Comparison of ENCODE assay signal across 19 cellular contexts in the genomic region with DNA sequence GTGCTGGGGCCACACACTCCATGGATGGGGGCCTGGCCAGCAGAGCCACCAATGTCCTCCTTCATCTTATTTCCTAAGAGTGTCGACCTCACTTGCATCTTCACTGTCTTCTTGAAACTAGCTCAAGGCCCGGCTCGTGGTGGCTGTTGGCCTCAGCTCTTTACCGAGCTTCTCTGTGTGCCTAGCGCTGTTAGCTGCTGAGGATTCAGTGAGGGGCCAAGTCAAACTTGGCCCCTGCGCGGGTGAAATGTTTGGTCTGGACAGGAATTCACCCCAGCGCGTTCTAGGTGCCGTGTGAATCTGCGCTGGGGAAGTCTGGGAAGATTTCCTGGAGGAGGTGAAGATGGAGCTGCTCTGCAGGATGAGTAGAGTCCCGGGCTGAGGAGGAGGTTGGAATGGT. TPM values are rescaled to one million over a fixed set of nuclear protein-coding genes. Genes with fewer than 3 reads are reported as not detected.
DNase-seq lines count a peak whose midpoint lies in the region; ATAC-seq and TF ChIP-seq lines count a peak whose summit lies in the region.
"Had no signal": no experiment of that assay in that cellular context is flagged by ENCODE, and none has a peak within 500 bp of the region (broad histone marks: within the 10 kb centered on the region; RNA-seq: fewer than 3 reads in every experiment).

No MANE protein-coding gene starts in this region.

- no peak for TF ChIP-seq CTCF in right atrium auricular region (IDR thresholded peaks at IDR 0.05)
- TF ChIP-seq CTCF in SK-N-SH (IDR thresholded peaks at IDR 0.05) = no peak

- no peaks in the 10 kb centered on the region for H4K20me1 ChIP-seq in SK-N-SH (ENCODE audit: insufficient read depth)

- H3K4me2 ChIP-seq in SK-N-SH = no peak overlapping the region

- H3K4me1 ChIP-seq in right atrium auricular region = no peaks in the 10 kb centered on the region
- peaks cover 23% of the 10 kb centered on the region for H3K4me1 ChIP-seq in muscle layer of colon (ENCODE audit: insufficient read depth, low read length)
- peaks cover 3 to 14% of the 10 kb centered on the region in 2 experiments; a peak in 2 of 4 replicates for H3K4me1 ChIP-seq in SK-N-SH (ENCODE audit: control insufficient read depth in 1 of 2, insufficient read depth in 2 of 2, low read depth in 1 of 2, low read length in 1 of 2)
- H3K4me1 ChIP-seq: Peyer's patch had no signal

- H3K36me3 ChIP-seq in right atrium auricular region (no peaks in the 10 kb centered on the region), muscle layer of colon (ENCODE audit: insufficient read depth, low read length) (no peaks in the 10 kb centered on the region), SK-N-SH (replicated peaks in 1 of 2; ENCODE audit: control insufficient read depth in 1 of 2, insufficient read depth in 2 of 2, low read length in 1 of 2) (no peaks in the 10 kb centered on the region)
- H3K36me3 ChIP-seq: Peyer's patch had no signal

- H3K9ac ChIP-seq in muscle layer of colon (ENCODE audit: low read length) (no peak overlapping the region), SK-N-SH (no peak overlapping the region)

- H3F3A ChIP-seq in SK-N-SH (replicated peaks; ENCODE audit: insufficient read depth) = peaks cover 19% of the 10 kb centered on the region

- TF ChIP-seq EP300 in SK-N-SH (IDR thresholded peaks at IDR 0.05; ENCODE audit: borderline replicate concordance in 1 of 2, low read depth in 1 of 2, low read length in 1 of 2) = no peak

- H3K9me3 ChIP-seq in right atrium auricular region (no peaks in the 10 kb centered on the region), muscle layer of colon (ENCODE audit: low read length) (no peaks in the 10 kb centered on the region), SK-N-SH (no peaks in the 10 kb centered on the region)
- H3K9me3 ChIP-seq: Peyer's patch had no signal

- POLR2A ChIA-PET in SK-N-SH (lab: Yijun Ruan, JAX) = no interaction called here

- H3K27ac ChIP-seq in right atrium auricular region (no peak overlapping the region), muscle layer of colon (ENCODE audit: low read depth, low read length) (peak overlapping the region; percentile 10), SK-N-SH (ENCODE audit: low read depth in 2 of 2, low read length in 1 of 2) (no peak overlapping the region)
- H3K27ac ChIP-seq: C4-2B, Peyer's patch had no signal

- H2AFZ ChIP-seq in SK-N-SH (ENCODE audit: low read depth) = no peak overlapping the region

- 95% methylated on average over 12 of the region's 12 CpGs for WGBS in SK-N-SH (ENCODE audit: low lambda C conversion rate)

- CTCF ChIA-PET in SK-N-SH (lab: Yijun Ruan, JAX) = interaction anchor here (1.0 to 16.0 kb wide), 5 partner anchors 9 to 561 kb away, joined by 3 to 301 read pairs (median 4); a partner anchor contains a TSS

- ATAC-seq in sciatic nerve (no peak), GM21723 (IDR thresholded peaks at IDR 0.05; ENCODE audit: unreplicated experiment) (no peak)

- DNase-seq in cardiac septum (ENCODE audit: low spot score) = peak; percentile 58
- no peak for DNase-seq in right atrium auricular region (ENCODE audit: low spot score)
- peak; percentile 50 for DNase-seq in sciatic nerve (ENCODE audit: low spot score)
- DNase-seq in SK-N-SH = no peak
- no peak for DNase-seq in NOMO-1 treated with DMSO at 0.1 percent for 48 hours (lab: John Stamatoyannopoulos, UW; ENCODE audit: unreplicated experiment)
- no peak for DNase-seq in putamen (ENCODE audit: low spot score)
- DNase-seq: 8988T, COR-L47, DMS53, IMR-90, NCI-H1417, NCI-H1930, NCI-H2171 treated with DMSO at 0.1 percent for 48 hours, NCI-H82 had no signal

- no peaks in the 10 kb centered on the region for H3K9me2 ChIP-seq in SK-N-SH

- H3K27me3 ChIP-seq in right atrium auricular region = no peaks in the 10 kb centered on the region
- H3K27me3 ChIP-seq in muscle layer of colon (ENCODE audit: control insufficient read depth in 1 of 2, insufficient read depth in 2 of 2, low read length in 2 of 2) = no peaks in the 10 kb centered on the region
- 0 out of 2 replicates have a peak, but pooled peaks cover 3% of the 10 kb centered on the region for H3K27me3 ChIP-seq in SK-N-SH (ENCODE audit: insufficient read depth)
- H3K27me3 ChIP-seq: Peyer's patch had no signal

- H3K4me3 ChIP-seq in right atrium auricular region (no peak overlapping the region), muscle layer of colon (ENCODE audit: low read depth in 1 of 2, low read length in 2 of 2) (no peak overlapping the region), SK-N-SH (ENCODE audit: low read depth in 2 of 2, low read length in 1 of 2) (no peak overlapping the region)
- H3K4me3 ChIP-seq: Peyer's patch had no signal

- no peak for TF ChIP-seq RAD21 in SK-N-SH (IDR thresholded peaks at IDR 0.05; ENCODE audit: low read length)

- intact Hi-C loops in cardiac septum (cut with DNase I) (no loop called here), sciatic nerve (cut with DNase I) (no loop called here)

- H3K79me2 ChIP-seq in SK-N-SH (ENCODE audit: insufficient read depth) = no peaks in the 10 kb centered on the region

TF ChIP-seq in SK-N-SH, 30 proteins besides CTCF, POLR2A, EP300 and RAD21 (continues in another document):
- TF ChIP-seq, protein P1, sequence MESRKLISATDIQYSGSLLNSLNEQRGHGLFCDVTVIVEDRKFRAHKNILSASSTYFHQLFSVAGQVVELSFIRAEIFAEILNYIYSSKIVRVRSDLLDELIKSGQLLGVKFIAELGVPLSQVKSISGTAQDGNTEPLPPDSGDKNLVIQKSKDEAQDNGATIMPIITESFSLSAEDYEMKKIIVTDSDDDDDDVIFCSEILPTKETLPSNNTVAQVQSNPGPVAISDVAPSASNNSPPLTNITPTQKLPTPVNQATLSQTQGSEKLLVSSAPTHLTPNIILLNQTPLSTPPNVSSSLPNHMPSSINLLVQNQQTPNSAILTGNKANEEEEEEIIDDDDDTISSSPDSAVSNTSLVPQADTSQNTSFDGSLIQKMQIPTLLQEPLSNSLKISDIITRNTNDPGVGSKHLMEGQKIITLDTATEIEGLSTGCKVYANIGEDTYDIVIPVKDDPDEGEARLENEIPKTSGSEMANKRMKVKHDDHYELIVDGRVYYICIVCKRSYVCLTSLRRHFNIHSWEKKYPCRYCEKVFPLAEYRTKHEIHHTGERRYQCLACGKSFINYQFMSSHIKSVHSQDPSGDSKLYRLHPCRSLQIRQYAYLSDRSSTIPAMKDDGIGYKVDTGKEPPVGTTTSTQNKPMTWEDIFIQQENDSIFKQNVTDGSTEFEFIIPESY (IDR thresholded peaks at IDR 0.05; ENCODE audit: borderline replicate concordance, low read depth) = no peak
- TF ChIP-seq MEF2A (IDR thresholded peaks at IDR 0.05; ENCODE audit: borderline replicate concordance, low read depth) (no peak), RFX5 (IDR thresholded peaks at IDR 0.05; ENCODE audit: low read length) (no peak), ELF1 (IDR thresholded peaks at IDR 0.05) (no peak), GABPA (IDR thresholded peaks at IDR 0.05; ENCODE audit: low read depth) (no peak), FOXM1 (IDR thresholded peaks at IDR 0.05; ENCODE audit: low read depth) (no peak), POLR2AphosphoS5 (IDR thresholded peaks at IDR 0.05; ENCODE audit: low read depth, low read length) (no peak), RCOR1 (IDR thresholded peaks at IDR 0.05; ENCODE audit: low read length) (no peak)
- TF ChIP-seq, protein P2, sequence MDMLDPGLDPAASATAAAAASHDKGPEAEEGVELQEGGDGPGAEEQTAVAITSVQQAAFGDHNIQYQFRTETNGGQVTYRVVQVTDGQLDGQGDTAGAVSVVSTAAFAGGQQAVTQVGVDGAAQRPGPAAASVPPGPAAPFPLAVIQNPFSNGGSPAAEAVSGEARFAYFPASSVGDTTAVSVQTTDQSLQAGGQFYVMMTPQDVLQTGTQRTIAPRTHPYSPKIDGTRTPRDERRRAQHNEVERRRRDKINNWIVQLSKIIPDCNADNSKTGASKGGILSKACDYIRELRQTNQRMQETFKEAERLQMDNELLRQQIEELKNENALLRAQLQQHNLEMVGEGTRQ (IDR thresholded peaks at IDR 0.05; ENCODE audit: borderline replicate concordance, low read depth, low read length) = no peak
- TF ChIP-seq, protein P3, sequence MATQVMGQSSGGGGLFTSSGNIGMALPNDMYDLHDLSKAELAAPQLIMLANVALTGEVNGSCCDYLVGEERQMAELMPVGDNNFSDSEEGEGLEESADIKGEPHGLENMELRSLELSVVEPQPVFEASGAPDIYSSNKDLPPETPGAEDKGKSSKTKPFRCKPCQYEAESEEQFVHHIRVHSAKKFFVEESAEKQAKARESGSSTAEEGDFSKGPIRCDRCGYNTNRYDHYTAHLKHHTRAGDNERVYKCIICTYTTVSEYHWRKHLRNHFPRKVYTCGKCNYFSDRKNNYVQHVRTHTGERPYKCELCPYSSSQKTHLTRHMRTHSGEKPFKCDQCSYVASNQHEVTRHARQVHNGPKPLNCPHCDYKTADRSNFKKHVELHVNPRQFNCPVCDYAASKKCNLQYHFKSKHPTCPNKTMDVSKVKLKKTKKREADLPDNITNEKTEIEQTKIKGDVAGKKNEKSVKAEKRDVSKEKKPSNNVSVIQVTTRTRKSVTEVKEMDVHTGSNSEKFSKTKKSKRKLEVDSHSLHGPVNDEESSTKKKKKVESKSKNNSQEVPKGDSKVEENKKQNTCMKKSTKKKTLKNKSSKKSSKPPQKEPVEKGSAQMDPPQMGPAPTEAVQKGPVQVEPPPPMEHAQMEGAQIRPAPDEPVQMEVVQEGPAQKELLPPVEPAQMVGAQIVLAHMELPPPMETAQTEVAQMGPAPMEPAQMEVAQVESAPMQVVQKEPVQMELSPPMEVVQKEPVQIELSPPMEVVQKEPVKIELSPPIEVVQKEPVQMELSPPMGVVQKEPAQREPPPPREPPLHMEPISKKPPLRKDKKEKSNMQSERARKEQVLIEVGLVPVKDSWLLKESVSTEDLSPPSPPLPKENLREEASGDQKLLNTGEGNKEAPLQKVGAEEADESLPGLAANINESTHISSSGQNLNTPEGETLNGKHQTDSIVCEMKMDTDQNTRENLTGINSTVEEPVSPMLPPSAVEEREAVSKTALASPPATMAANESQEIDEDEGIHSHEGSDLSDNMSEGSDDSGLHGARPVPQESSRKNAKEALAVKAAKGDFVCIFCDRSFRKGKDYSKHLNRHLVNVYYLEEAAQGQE (IDR thresholded peaks at IDR 0.05; ENCODE audit: low read depth, low read length) = no peak

RNA-seq across cellular contexts. Expression of a gene that starts 8.5 kb away (rescaled TPM):
- total RNA-seq in cardiac septum = 6.9 TPM
- 1 to 10 TPM; 1.5 to 1.7 TPM for total RNA-seq in right atrium auricular region
- 52.5 TPM for total RNA-seq in sciatic nerve
- 0.99 and 1.6 TPM in 2 replicates for polyA plus RNA-seq in SK-N-SH (2012; rRNA removed)
- polyA plus RNA-seq in SK-N-SH (2012; cell fraction: cytosol; rRNA removed) = 0.58 and 0.79 TPM in 2 replicates
- 2.2 and 2.5 TPM in 2 replicates for polyA plus RNA-seq in SK-N-SH (2012; cell fraction: nucleus; rRNA removed)
- total RNA-seq: NCI-H460 had no signal

Comparison
In these comparisons a context has a peak if more than half of its experiments do, and no peak if none do; other contexts are left out.
1. DNase-seq: peak in cardiac septum (single experiment) and sciatic nerve (single experiment); none in right atrium auricular region (single experiment), SK-N-SH (single experiment), NOMO-1 treated with DMSO at 0.1 percent for 48 hours (single experiment) and putamen (single experiment).